In the genomic region with DNA sequence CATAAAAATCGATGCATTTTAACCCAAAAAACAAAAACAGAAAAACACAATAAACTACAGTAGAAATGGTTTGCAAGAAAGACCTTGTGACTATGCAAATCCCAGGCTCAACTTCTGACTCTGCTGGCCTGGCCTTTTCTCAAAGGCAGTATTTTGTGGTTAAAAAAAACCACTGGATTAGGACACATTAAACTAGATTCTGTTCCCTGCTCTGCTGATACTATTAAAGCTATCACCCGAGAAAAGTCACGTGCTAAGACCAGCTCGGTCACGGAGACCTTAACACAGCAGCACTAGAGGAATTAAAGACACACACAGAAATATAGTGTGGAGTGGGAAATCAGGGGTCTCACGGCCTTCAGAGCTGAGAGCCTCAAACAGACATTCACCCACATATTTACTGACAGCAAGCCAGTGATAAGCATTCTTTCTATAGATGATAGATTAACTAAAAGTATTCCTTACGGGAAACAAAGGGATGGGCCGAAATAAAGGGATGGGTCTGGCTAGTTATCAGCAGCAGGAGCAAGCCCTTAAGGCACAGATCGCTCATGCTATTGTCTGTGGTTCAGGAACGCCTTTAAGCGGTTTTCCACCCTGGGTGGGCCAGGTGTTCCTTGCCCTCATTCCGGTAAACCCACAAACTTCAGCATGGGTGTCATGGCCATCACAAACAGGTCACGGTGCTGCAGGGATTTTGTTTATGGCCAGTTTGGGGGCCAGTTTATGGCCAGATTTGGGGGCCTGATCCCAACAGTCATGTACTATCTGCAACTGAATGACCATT, we compare ENCODE assay signal across 15 cellular contexts. TPM values are rescaled to one million over a fixed set of nuclear protein-coding genes. Genes with fewer than 3 reads are reported as not detected.
A peak's percentile ranks its signal among the peaks of the same experiment; 100 is the strongest.
DNase-seq lines count a peak whose midpoint lies in the region; TF ChIP-seq lines count a peak whose summit lies in the region.
"Had no signal": no experiment of that assay in that cellular context is flagged by ENCODE, and none has a peak within 500 bp of the region (broad histone marks: within the 10 kb centered on the region; RNA-seq: fewer than 3 reads in every experiment).

No MANE protein-coding gene starts in this region.

- H3K36me3 Mint-ChIP-seq in nephron progenitor cell (ENCODE audit: low read depth): peaks cover 61% of the 10 kb centered on the region

- POLR2A ChIA-PET in A673 (lab: Charles Lee; ENCODE audit: low non-redundant PET): no interaction called here

- intact Hi-C loops in A673 (cut with micrococcal nuclease; ENCODE audit: unreplicated experiment): no loop called here

- H3K36me3 ChIP-seq in BE2C (peaks cover 13% of the 10 kb centered on the region), A673 (ENCODE audit: insufficient read depth, low read length, poor library complexity, severe bottlenecking) (peaks cover 7% of the 10 kb centered on the region), Peyer's patch (peaks cover 0 to 34% (median 3%) of the 10 kb centered on the region in 3 donors)

- no peaks in the 10 kb centered on the region for H3K27me3 ChIP-seq in BE2C
- no peaks in the 10 kb centered on the region for H3K27me3 ChIP-seq in A673 (replicated peaks; ENCODE audit: insufficient read depth, low read depth, low read length, poor library complexity)
- H3K27me3 ChIP-seq in Peyer's patch: no peaks in the 10 kb centered on the region
- H3K27me3 ChIP-seq: tibial artery had no signal

- TF ChIP-seq CTCF in BE2C (IDR thresholded peaks at IDR 0.05; ENCODE audit: low read depth, low read length) (no peak), choroid plexus epithelial cell (conservative IDR thresholded peaks at IDR 0.05; ENCODE audit: low read depth, low read length) (no peak), nephron progenitor cell (IDR thresholded peaks at IDR 0.05) (no peak), A673 (conservative IDR thresholded peaks at IDR 0.05; ENCODE audit: low read depth, low read length) (no peak), Peyer's patch (IDR thresholded peaks at IDR 0.05) (no peak)

- peaks cover 17% of the 10 kb centered on the region for H3K4me1 ChIP-seq in BE2C
- no peaks in the 10 kb centered on the region for H3K4me1 ChIP-seq in A673 (ENCODE audit: insufficient read depth, low read length, poor library complexity, severe bottlenecking)
- H3K4me1 ChIP-seq in Peyer's patch: no peaks in the 10 kb centered on the region

- DNase-seq in BE2C (peak; percentile 44), MV-4-11 (lab: John Stamatoyannopoulos, UW) (peak; percentile 84), choroid plexus epithelial cell (ENCODE audit: low read depth) (peak; percentile 53), nephron progenitor cell (no peak), GM19240 (ENCODE audit: insufficient read length, low spot score) (no peak), A673 (ENCODE audit: low spot score) (no peak), Peyer's patch (no peak)
- DNase-seq in stimulated activated CD4-positive, alpha-beta T cell treated with anti-CD3 and anti-CD28 coated beads, Interleukin-2, amount 100 ng/mL, for 24 hours: no peak
- DNase-seq: activated naive CD4-positive, alpha-beta T cell treated with anti-CD3 and anti-CD28 coated beads, Interleukin-2, amount 50 U/mL, for 16 hours; GF-D8; KBM-7; NCI-H2227 treated with DMSO at 0.1 percent for 48 hours; tibial artery had no signal

- no peak for TF ChIP-seq POLR2A in Peyer's patch (IDR thresholded peaks at IDR 0.05)

- H3K4me1 Mint-ChIP-seq in nephron progenitor cell: peaks cover 27% of the 10 kb centered on the region

- CTCF ChIA-PET in A673 (lab: Charles Lee): no interaction called here

- no peak overlapping the region for H3K4me3 Mint-ChIP-seq in nephron progenitor cell
- H3K4me3 Mint-ChIP-seq: dendritic cell treated with granulocyte-macrophage colony-stimulating factor and Interleukin-4, amounts not matched to agents 40 ng/mL and 50 ng/mL, for 4 days had no signal

- peak overlapping the region; percentile 84 for H3K27ac Mint-ChIP-seq in nephron progenitor cell
- H3K27ac Mint-ChIP-seq: dendritic cell treated with granulocyte-macrophage colony-stimulating factor and Interleukin-4, amounts not matched to agents 40 ng/mL and 50 ng/mL, for 4 days had no signal

- H3K27ac ChIP-seq in A673 (ENCODE audit: low read depth, low read length, poor library complexity, severe bottlenecking) (no peak overlapping the region), Peyer's patch (no peak overlapping the region)
- H3K27ac ChIP-seq: tibial artery had no signal

- H3K27me3 Mint-ChIP-seq in nephron progenitor cell (ENCODE audit: low read depth, poor library complexity): no peaks in the 10 kb centered on the region
- H3K27me3 Mint-ChIP-seq: dendritic cell treated with granulocyte-macrophage colony-stimulating factor and Interleukin-4, amounts not matched to agents 40 ng/mL and 50 ng/mL, for 4 days had no signal

- H3K9me3 ChIP-seq in BE2C (no peaks in the 10 kb centered on the region), A673 (ENCODE audit: low read depth, low read length, poor library complexity, severe bottlenecking) (no peaks in the 10 kb centered on the region), Peyer's patch (no peaks in the 10 kb centered on the region)
- H3K9me3 ChIP-seq: tibial artery had no signal

- BruUV-seq in A673 (replicated peaks; lab: Mats Ljungman, UMichigan): no TSS peak

- no peaks in the 10 kb centered on the region for H3K9me3 Mint-ChIP-seq in nephron progenitor cell
- H3K9me3 Mint-ChIP-seq: dendritic cell treated with granulocyte-macrophage colony-stimulating factor and Interleukin-4, amounts not matched to agents 40 ng/mL and 50 ng/mL, for 4 days had no signal

- peak overlapping the region; percentile 23; the same call in 1 of the 2 replicates for H3K4me3 ChIP-seq in BE2C (ENCODE audit: low read depth, low read length)
- H3K4me3 ChIP-seq in choroid plexus epithelial cell (ENCODE audit: low read depth, low read length): no peak overlapping the region
- no peak overlapping the region for H3K4me3 ChIP-seq in A673 (ENCODE audit: low read depth, low read length, poor library complexity, severe bottlenecking)
- no peak overlapping the region for H3K4me3 ChIP-seq in Peyer's patch
- H3K4me3 ChIP-seq: SK-N-MC, tibial artery had no signal

RNA-seq across cellular contexts. Expression of a gene that starts 16.1 kb away (rescaled TPM):
- polyA plus RNA-seq in BE2C (2012; ENCODE audit: insufficient read depth, insufficient read length, low read depth): 11.2 TPM
- total RNA-seq in A673 (2021) (31.4 and 31.6 TPM in 2 replicates), Peyer's patch (10 to 100 TPM; 16.5 to 24.5 (median 22.8) TPM)

Comparison
In these comparisons a context has a peak if more than half of its experiments do, and no peak if none do; other contexts are left out.
1. DNase-seq: peak in BE2C (single experiment), MV-4-11 (single experiment) and choroid plexus epithelial cell (single experiment); none in nephron progenitor cell (single experiment), stimulated activated CD4-positive, alpha-beta T cell treated with anti-CD3 and anti-CD28 coated beads, Interleukin-2, amount 100 ng/mL, for 24 hours (0 of 2), GM19240 (single experiment), A673 (single experiment) and Peyer's patch (0 of 3).